19 cellular contexts compared by ENCODE assay signal in genomic region chr3:176526194-176526593, GRCh38.
"Had no signal": no experiment of that assay in that cellular context is flagged by ENCODE, and none has a peak within 500 bp of the region (broad histone marks: within the 10 kb centered on the region; RNA-seq: fewer than 3 reads in every experiment).

No MANE protein-coding gene starts in this region.

- ATAC-seq: heart left ventricle; naive thymus-derived CD4-positive, alpha-beta T cell; stimulated activated naive B cell treated with anti-CD40 and anti-IgM and Interleukin-4, amounts not matched to agents 10 μg/mL and 1 μg/mL and 100 μg/mL, for 72 hours; stimulated activated naive CD8-positive, alpha-beta T cell treated with anti-CD3 and anti-CD28 coated beads, Interleukin-15, amount 100 ng/mL, for 72 hours had no signal

- H3K36me3 ChIP-seq: heart left ventricle, prostate gland, sigmoid colon, thoracic aorta had no signal

- H3K9me3 ChIP-seq: prostate gland, sigmoid colon had no signal

- H3K4me3 ChIP-seq: dorsolateral prefrontal cortex, heart left ventricle, prostate gland, sigmoid colon, skin epidermis, thoracic aorta had no signal

- H3K27ac ChIP-seq: dorsolateral prefrontal cortex, heart left ventricle, parathyroid adenoma, prostate gland, sigmoid colon, skin epidermis, thoracic aorta had no signal

- H3K4me1 Mint-ChIP-seq: naive thymus-derived CD4-positive, alpha-beta T cell; nephron progenitor cell; stimulated activated naive B cell treated with anti-CD40 and anti-IgM and Interleukin-4, amounts not matched to agents 10 μg/mL and 1 μg/mL and 100 μg/mL, for 72 hours; stimulated activated naive CD8-positive, alpha-beta T cell treated with anti-CD3 and anti-CD28 coated beads, Interleukin-15, amount 100 ng/mL, for 72 hours had no signal

- H3K79me2 ChIP-seq: parathyroid adenoma had no signal

- H2AFZ ChIP-seq: parathyroid adenoma had no signal

- H3K4me1 ChIP-seq: heart left ventricle, parathyroid adenoma, prostate gland had no signal

- H3K36me3 Mint-ChIP-seq: naive thymus-derived CD4-positive, alpha-beta T cell; stimulated activated naive B cell treated with anti-CD40 and anti-IgM and Interleukin-4, amounts not matched to agents 10 μg/mL and 1 μg/mL and 100 μg/mL, for 72 hours had no signal

- H3K9ac ChIP-seq: parathyroid adenoma had no signal

- H3K27ac Mint-ChIP-seq: naive thymus-derived CD4-positive, alpha-beta T cell; nephron progenitor cell; stimulated activated naive B cell treated with anti-CD40 and anti-IgM and Interleukin-4, amounts not matched to agents 10 μg/mL and 1 μg/mL and 100 μg/mL, for 72 hours; stimulated activated naive CD8-positive, alpha-beta T cell treated with anti-CD3 and anti-CD28 coated beads, Interleukin-15, amount 100 ng/mL, for 72 hours had no signal

- H3K27me3 ChIP-seq: dorsolateral prefrontal cortex, heart left ventricle, sigmoid colon had no signal

- H3K27me3 Mint-ChIP-seq: stimulated activated naive B cell treated with anti-CD40 and anti-IgM and Interleukin-4, amounts not matched to agents 10 μg/mL and 1 μg/mL and 100 μg/mL, for 72 hours; stimulated activated naive CD8-positive, alpha-beta T cell treated with anti-CD3 and anti-CD28 coated beads, Interleukin-15, amount 100 ng/mL, for 72 hours had no signal

- H3K4me3 Mint-ChIP-seq: naive thymus-derived CD4-positive, alpha-beta T cell; nephron progenitor cell; stimulated activated naive B cell treated with anti-CD40 and anti-IgM and Interleukin-4, amounts not matched to agents 10 μg/mL and 1 μg/mL and 100 μg/mL, for 72 hours; stimulated activated naive CD8-positive, alpha-beta T cell treated with anti-CD3 and anti-CD28 coated beads, Interleukin-15, amount 100 ng/mL, for 72 hours had no signal

- DNase-seq: cortex of kidney; dorsolateral prefrontal cortex; effector CD8-positive, alpha-beta T cell; heart left ventricle; hypothalamus; kidney glomerular epithelial cell; mesendoderm; naive thymus-derived CD4-positive, alpha-beta T cell; nephron progenitor cell; sigmoid colon; stimulated activated CD4-positive, alpha-beta T cell treated with anti-CD3 and anti-CD28 coated beads, Interleukin-2, amount 100 ng/mL, for 24 hours; stimulated activated CD4-positive, alpha-beta T cell treated with anti-CD3 and anti-CD28 coated beads, Interleukin-4, amount 100 ng/mL, for 4 hours; stimulated activated naive B cell treated with anti-CD40 and anti-IgM and Interleukin-4, amounts not matched to agents 10 μg/mL and 1 μg/mL and 100 μg/mL, for 72 hours; stimulated activated naive CD8-positive, alpha-beta T cell treated with anti-CD3 and anti-CD28 coated beads, Interleukin-15, amount 100 ng/mL, for 72 hours; trophoblast cell had no signal
